ENCODE assay signal across 14 cellular contexts in genomic region chr15:69422336-69422895, GRCh38. TPM values are rescaled to one million over a fixed set of nuclear protein-coding genes. Genes with fewer than 3 reads are reported as not detected.
A peak's percentile ranks its signal among the peaks of the same experiment; 100 is the strongest.
DNase-seq lines count a peak whose midpoint lies in the region; TF ChIP-seq lines count a peak whose summit lies in the region.
"Had no signal": no experiment of that assay in that cellular context is flagged by ENCODE, and none has a peak within 500 bp of the region (broad histone marks: within the 10 kb centered on the region; RNA-seq: fewer than 3 reads in every experiment).

No MANE protein-coding gene starts in this region.

- intact Hi-C loops in ovary (cut with DNase I): no loop called here

- no peak overlapping the region for H3K9ac ChIP-seq in adipocyte (ENCODE audit: low read length)

- H3K4me1 ChIP-seq in adipocyte (ENCODE audit: control insufficient read depth, insufficient read depth, low read length): no peaks in the 10 kb centered on the region
- H3K4me1 ChIP-seq in ovary (ENCODE audit: insufficient read depth): no peaks in the 10 kb centered on the region

- no peak overlapping the region for H3K4me3 Mint-ChIP-seq in chondrocyte (ENCODE audit: unreplicated experiment)
- H3K4me3 Mint-ChIP-seq: CD4-positive, alpha-beta T cell had no signal

- WGBS in ovary, 3 donors: 85 to 93% (median 87%) methylated on average over 4 of the region's 4 CpGs

- H3K9me3 ChIP-seq in adipocyte (ENCODE audit: control insufficient read depth, low read length) (no peaks in the 10 kb centered on the region), ovary (no peaks in the 10 kb centered on the region)
- H3K9me3 ChIP-seq: A549 had no signal

- no peaks in the 10 kb centered on the region for H3K27me3 ChIP-seq in adipocyte (replicated peaks; ENCODE audit: control insufficient read depth, insufficient read depth, low read length)
- H3K27me3 ChIP-seq in ovary: no peaks in the 10 kb centered on the region

- no peak for TF ChIP-seq CTCF in chondrocyte (IDR thresholded peaks at IDR 0.05)
- no peak for TF ChIP-seq CTCF in ovary (IDR thresholded peaks at IDR 0.05)

- no peak overlapping the region for H3K27ac ChIP-seq in ovary
- H3K27ac ChIP-seq: A549 had no signal

- H3K4me1 Mint-ChIP-seq in chondrocyte (ENCODE audit: low read depth): peaks cover 50% of the 10 kb centered on the region

- H3K9me3 Mint-ChIP-seq in chondrocyte (ENCODE audit: low read depth): no peaks in the 10 kb centered on the region
- H3K9me3 Mint-ChIP-seq: CD4-positive, alpha-beta T cell had no signal

- peak; percentile 85 for DNase-seq in EH (ENCODE audit: low read depth)
- DNase-seq in adipocyte (ENCODE audit: low read depth): peak; percentile 66
- DNase-seq in chondrocyte (ENCODE audit: low spot score): no peak
- peak; percentile 42 for DNase-seq in renal cortical epithelial cell (ENCODE audit: low read depth)
- DNase-seq in ovary: no peak
- no peak for DNase-seq in GF-D8 (lab: John Stamatoyannopoulos, UW)
- no peak for DNase-seq in SKM-1 (lab: John Stamatoyannopoulos, UW; ENCODE audit: unreplicated experiment)
- DNase-seq: CD4-positive, alpha-beta T cell; DND-41; Karpas-422; NCI-H2029; NCI-H510A; SHP77 treated with DMSO at 0.1 percent for 48 hours had no signal

- no peak for TF ChIP-seq POLR2A in ovary (IDR thresholded peaks at IDR 0.05)

- H3K36me3 ChIP-seq in adipocyte (ENCODE audit: control insufficient read depth, insufficient read depth, low read length, severe bottlenecking) (no peaks in the 10 kb centered on the region), ovary (no peaks in the 10 kb centered on the region)

- H3K27me3 Mint-ChIP-seq in chondrocyte (ENCODE audit: low read depth): no peaks in the 10 kb centered on the region

- no peak for TF ChIP-seq EP300 in ovary (IDR thresholded peaks at IDR 0.05)

- H3K27ac Mint-ChIP-seq in chondrocyte (ENCODE audit: unreplicated experiment): peak overlapping the region; percentile 84
- H3K27ac Mint-ChIP-seq: CD4-positive, alpha-beta T cell had no signal

- peaks cover 7% of the 10 kb centered on the region for H3K36me3 Mint-ChIP-seq in chondrocyte (ENCODE audit: low read depth)

- H3K4me3 ChIP-seq in adipocyte (ENCODE audit: low read length) (no peak overlapping the region), ovary (no peak overlapping the region)
- H3K4me3 ChIP-seq: A549 had no signal

RNA-seq across cellular contexts. Expression of gene KIF23, which starts 8.3 kb away (rescaled TPM):
- total RNA-seq in chondrocyte (13.5 to 20.4 TPM (median 14.8 TPM) in 3 replicates), renal cortical epithelial cell (5.8 and 30.4 TPM in 2 replicates), ovary (1 to 10 TPM in 3 of 7 donors, under 1 TPM in 4; 0.51 to 2.6 (median 0.96) TPM)
- 1 to 10 TPM; 1.6 to 3.1 TPM for polyA plus RNA-seq in ovary

RNA-seq across cellular contexts. Expression of gene RPLP1, which starts 30.2 kb away (rescaled TPM):
- 1,418 to 1,674 TPM (median 1,473 TPM) in 3 replicates for total RNA-seq in chondrocyte
- 25.3 and 46.9 TPM in 2 replicates for total RNA-seq in renal cortical epithelial cell
- total RNA-seq in ovary: 1,000 to 10,000 TPM; 1,153 to 3,255 (median 2,526) TPM
- polyA plus RNA-seq in ovary: 1,000 to 10,000 TPM in 1 of 2 donors, 100 to 1,000 TPM in 1; 175 to 2,320 TPM

Comparison
In these comparisons a context has a peak if more than half of its experiments do, and no peak if none do; other contexts are left out.
1. DNase-seq: peak in EH (single experiment), adipocyte (single experiment) and renal cortical epithelial cell (single experiment); none in chondrocyte (single experiment), ovary (0 of 5), GF-D8 (single experiment) and SKM-1 (single experiment).
2. RNA of gene RPLP1, which starts 30.2 kb away (total RNA-seq): 1,153 to 3,255 TPM in ovary and 1,418 to 1,674 TPM in chondrocyte; 25.3 to 46.9 TPM in renal cortical epithelial cell; every median in the first group is over 10 times any median in the second.